In the genomic region with DNA sequence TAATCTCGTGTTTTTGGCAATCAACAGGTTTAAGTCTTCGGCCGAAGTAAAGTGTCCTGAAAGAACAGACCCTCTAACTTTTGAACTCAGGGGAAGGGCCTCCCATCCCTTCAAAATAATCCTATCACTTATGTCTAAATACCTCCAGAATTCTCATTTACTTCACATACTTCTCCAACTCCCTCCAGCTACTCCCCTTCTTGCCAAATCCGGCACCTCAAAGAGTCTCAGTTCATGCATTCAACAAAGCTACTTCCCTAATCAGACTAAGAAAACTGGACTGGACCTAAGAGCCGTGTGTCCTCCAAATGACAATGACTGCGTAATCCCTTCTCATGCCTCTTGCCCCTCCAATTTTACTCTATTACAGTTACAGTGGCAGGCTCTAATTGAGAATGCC, we compare ENCODE assay signal across 8 cellular contexts. TPM values are rescaled to one million over a fixed set of nuclear protein-coding genes. Genes with fewer than 3 reads are reported as not detected.
A peak's percentile ranks its signal among the peaks of the same experiment; 100 is the strongest.
DNase-seq lines count a peak whose midpoint lies in the region; ATAC-seq and TF ChIP-seq lines count a peak whose summit lies in the region.

No MANE protein-coding gene starts in this region.

- peaks cover 27% of the 10 kb centered on the region for H3K36me3 ChIP-seq in PC-3 (ENCODE audit: low read depth, low read length)

- peak overlapping the region; percentile 82 to 86 for H3K4me3 Mint-ChIP-seq in effector memory CD8-positive, alpha-beta T cell
- peak overlapping the region; percentile 97 for H3K4me3 Mint-ChIP-seq in progenitor cell of endocrine pancreas (ENCODE audit: low read depth)

- TF ChIP-seq CTCF in PC-3 (conservative IDR thresholded peaks at IDR 0.05; ENCODE audit: low read depth, low read length) (no peak), progenitor cell of endocrine pancreas (IDR thresholded peaks at IDR 0.05; ENCODE audit: unreplicated experiment) (no peak)

- intact Hi-C loops in PC-3 (cut with micrococcal nuclease), result loop anchor here (10.0 kb wide), 1 partner anchor 77 kb away; no protein-coding TSS in a partner anchor

- CTCF ChIA-PET in PC-3 (lab: Charles Lee), result no interaction called here

- no peaks in the 10 kb centered on the region for H3K9me3 Mint-ChIP-seq in effector memory CD8-positive, alpha-beta T cell
- no peaks in the 10 kb centered on the region for H3K9me3 Mint-ChIP-seq in progenitor cell of endocrine pancreas (ENCODE audit: low read depth)

- no peak overlapping the region for H2AFZ ChIP-seq in PC-3 (ENCODE audit: low read length)

- H3K36me3 Mint-ChIP-seq in effector memory CD8-positive, alpha-beta T cell (ENCODE audit: insufficient read depth), result peaks cover 53% of the 10 kb centered on the region
- peaks cover 12% of the 10 kb centered on the region for H3K36me3 Mint-ChIP-seq in progenitor cell of endocrine pancreas (ENCODE audit: insufficient read depth)

- POLR2A ChIA-PET in PC-3 (lab: Charles Lee; ENCODE audit: unreplicated experiment), result interaction anchor here (0.6 kb wide), 3 partner anchors 56 to 358 kb away, joined by 3 to 5 read pairs (median 4); a partner anchor contains a TSS

- no peak for DNase-seq in PC-3
- DNase-seq in effector memory CD8-positive, alpha-beta T cell, result no peak
- no peak for DNase-seq in progenitor cell of endocrine pancreas (ENCODE audit: low spot score, unreplicated experiment)
- DNase-seq in NCI-H2227 treated with DMSO at 0.1 percent for 48 hours (lab: John Stamatoyannopoulos, UW), result no peak

- no peaks in the 10 kb centered on the region for H3K27me3 ChIP-seq in PC-3 (ENCODE audit: low read length)

- ATAC-seq in PC-3 (no peak), GM21737 (IDR thresholded peaks at IDR 0.05; ENCODE audit: unreplicated experiment) (no peak), GM19455 (IDR thresholded peaks at IDR 0.05; ENCODE audit: unreplicated experiment) (no peak), HG02884 (IDR thresholded peaks at IDR 0.05; ENCODE audit: unreplicated experiment) (no peak)
- ATAC-seq in effector memory CD8-positive, alpha-beta T cell (replicated peaks), result no peak

- no peaks in the 10 kb centered on the region for H3K27me3 Mint-ChIP-seq in effector memory CD8-positive, alpha-beta T cell
- H3K27me3 Mint-ChIP-seq in progenitor cell of endocrine pancreas, result no peaks in the 10 kb centered on the region

- H3K27ac Mint-ChIP-seq in effector memory CD8-positive, alpha-beta T cell, result peak overlapping the region; percentile 88 to 95
- H3K27ac Mint-ChIP-seq in progenitor cell of endocrine pancreas, result peak overlapping the region; percentile 97

- no peaks in the 10 kb centered on the region for H3F3A ChIP-seq in PC-3 (ENCODE audit: low read length, unreplicated experiment)

- peak overlapping the region; percentile 93 for H3K4me3 ChIP-seq in GM08714 (ENCODE audit: low read length)
- H3K4me3 ChIP-seq in PC-3 (ENCODE audit: low read length), result peak overlapping the region; percentile 95

- no peak overlapping the region for H3K27ac ChIP-seq in PC-3 (ENCODE audit: low read length)

- H3K4me1 ChIP-seq in PC-3 (ENCODE audit: insufficient read depth, low read length), result peaks cover 30% of the 10 kb centered on the region

- H3K79me2 ChIP-seq in PC-3 (ENCODE audit: low read length), result peaks cover 72% of the 10 kb centered on the region

- BruUV-seq in PC-3 (replicated peaks; lab: Mats Ljungman, UMichigan), result no TSS peak

- peaks cover 24% of the 10 kb centered on the region for H4K20me1 ChIP-seq in PC-3 (ENCODE audit: low read length)

- no peaks in the 10 kb centered on the region for H3K9me3 ChIP-seq in PC-3 (ENCODE audit: low read length)

- H3K4me1 Mint-ChIP-seq in effector memory CD8-positive, alpha-beta T cell (ENCODE audit: low read depth in 2 of 2), result peaks cover 42 to 51% of the 10 kb centered on the region in 2 donors
- peaks cover 27% of the 10 kb centered on the region for H3K4me1 Mint-ChIP-seq in progenitor cell of endocrine pancreas (ENCODE audit: low read depth)

- peak overlapping the region; percentile 88 for H3K4me2 ChIP-seq in PC-3 (ENCODE audit: low read length)

- H3K9ac ChIP-seq in PC-3 (ENCODE audit: low read length), result peak overlapping the region; percentile 99

- H3K9me2 ChIP-seq in PC-3 (replicated peaks; ENCODE audit: low read length), result no peaks in the 10 kb centered on the region

RNA-seq across cellular contexts. Expression of a gene that starts 1.3 kb away (rescaled TPM):
- total RNA-seq in PC-3 (2014; rRNA removed), result 450 and 451 TPM in 2 replicates
- 251 and 254 TPM in 2 replicates for total RNA-seq in progenitor cell of endocrine pancreas

RNA-seq across cellular contexts. Expression of a gene that starts 1.4 kb away (rescaled TPM):
- total RNA-seq in PC-3 (2014; rRNA removed) (56.9 and 88.5 TPM in 2 replicates), progenitor cell of endocrine pancreas (68.1 and 78.8 TPM in 2 replicates)

RNA-seq across cellular contexts. Expression of a gene that starts 30.0 kb away (rescaled TPM):
- 51.2 and 58.2 TPM in 2 replicates for total RNA-seq in PC-3 (2014; rRNA removed)
- total RNA-seq in progenitor cell of endocrine pancreas, result 44.3 and 45.3 TPM in 2 replicates

RNA-seq across cellular contexts. Expression of a gene that starts 30.5 kb away (rescaled TPM):
- total RNA-seq in PC-3 (2014; rRNA removed) (39.8 and 40.7 TPM in 2 replicates), progenitor cell of endocrine pancreas (45.9 and 46.7 TPM in 2 replicates)

RNA-seq across cellular contexts. Expression of a gene that starts 36.5 kb away (rescaled TPM):
- total RNA-seq in PC-3 (2014; rRNA removed), result 0.15 and 0.35 TPM in 2 replicates
- total RNA-seq in progenitor cell of endocrine pancreas, result 34.0 and 40.1 TPM in 2 replicates
